Comparison of ENCODE assay signal across 15 cellular contexts in genomic region chr15:67195305-67195704, GRCh38. TPM values are rescaled to one million over a fixed set of nuclear protein-coding genes. Genes with fewer than 3 reads are reported as not detected.
DNase-seq lines count a peak whose midpoint lies in the region; ATAC-seq, FAIRE-seq and TF ChIP-seq lines count a peak whose summit lies in the region.
"Had no signal": no experiment of that assay in that cellular context is flagged by ENCODE, and none has a peak within 500 bp of the region (broad histone marks: within the 10 kb centered on the region; RNA-seq: fewer than 3 reads in every experiment).

No MANE protein-coding gene starts in this region.

- H3K4me3 Mint-ChIP-seq in activated CD4-positive, alpha-beta memory T cell treated with anti-CD3 and anti-CD28 coated beads for 36 hours, result no peak overlapping the region
- H3K4me3 Mint-ChIP-seq in activated CD4-positive, alpha-beta memory T cell treated with anti-CD3 and anti-CD28 coated beads, Interleukin-2, amount 10 ng/mL, durations not matched to agents 7 days and 5 days, result no peak overlapping the region
- no peak overlapping the region for H3K4me3 Mint-ChIP-seq in CD8-positive, alpha-beta T cell
- H3K4me3 Mint-ChIP-seq: endodermal cell, neural crest cell had no signal

- no peaks in the 10 kb centered on the region for H3K27me3 Mint-ChIP-seq in activated CD4-positive, alpha-beta memory T cell treated with anti-CD3 and anti-CD28 coated beads for 36 hours
- H3K27me3 Mint-ChIP-seq in activated CD4-positive, alpha-beta memory T cell treated with anti-CD3 and anti-CD28 coated beads, Interleukin-2, amount 10 ng/mL, durations not matched to agents 7 days and 5 days, result no peaks in the 10 kb centered on the region
- no peaks in the 10 kb centered on the region for H3K27me3 Mint-ChIP-seq in CD8-positive, alpha-beta T cell (ENCODE audit: low read depth)

- no TSS peak for BruUV-seq in GM12878 (replicated peaks; lab: Mats Ljungman, UMichigan)

- no peaks in the 10 kb centered on the region for H3K9me3 ChIP-seq in CD8-positive, alpha-beta T cell (ENCODE audit: low read length)
- H3K9me3 ChIP-seq in GM12878 (replicated peaks; ENCODE audit: control insufficient read depth, insufficient read depth, low read length) (no peaks in the 10 kb centered on the region; the same call in 2 of the 3 replicates), trophoblast cell (ENCODE audit: insufficient read depth, low read depth, low read length) (peaks cover 2% of the 10 kb centered on the region), spleen (no peaks in the 10 kb centered on the region)
- H3K9me3 ChIP-seq: SJSA1 had no signal

- no peak overlapping the region for H3K4me3 ChIP-seq in CD8-positive, alpha-beta T cell (ENCODE audit: low read depth, low read length)
- no peak overlapping the region for H3K4me3 ChIP-seq in GM12878
- H3K4me3 ChIP-seq in trophoblast cell (ENCODE audit: low read depth, low read length), result no peak overlapping the region
- H3K4me3 ChIP-seq in spleen, result no peak overlapping the region
- H3K4me3 ChIP-seq: SJSA1 had no signal

- H3K18ac ChIP-seq in trophoblast cell (ENCODE audit: low read length), result no peak overlapping the region

- H3K27ac Mint-ChIP-seq in activated CD4-positive, alpha-beta memory T cell treated with anti-CD3 and anti-CD28 coated beads for 36 hours, result peak overlapping the region; percentile 18
- no peak overlapping the region for H3K27ac Mint-ChIP-seq in activated CD4-positive, alpha-beta memory T cell treated with anti-CD3 and anti-CD28 coated beads, Interleukin-2, amount 10 ng/mL, durations not matched to agents 7 days and 5 days
- peak overlapping the region; percentile 45 for H3K27ac Mint-ChIP-seq in CD8-positive, alpha-beta T cell
- H3K27ac Mint-ChIP-seq: endodermal cell had no signal

- no peak overlapping the region for H4K8ac ChIP-seq in trophoblast cell (ENCODE audit: low read depth, low read length)

- in situ Hi-C loops in GM12878 (cut with MboI), result no loop called here

- H2BK120ac ChIP-seq in trophoblast cell (ENCODE audit: insufficient read depth, low read length, poor library complexity), result no peak overlapping the region

- H3K79me2 ChIP-seq in GM12878 (ENCODE audit: control insufficient read depth, insufficient read depth, low read length) (no peaks in the 10 kb centered on the region), trophoblast cell (ENCODE audit: control insufficient read depth, insufficient read depth, low read length, poor library complexity) (no peaks in the 10 kb centered on the region)

- SMC1A ChIA-PET in GM12878 (lab: Charles Lee; ENCODE audit: uncharacterized antibody, unreplicated experiment), result interaction anchor here (1.0 kb wide), 1 partner anchor 109 kb away, joined by 3 read pairs; no protein-coding TSS in a partner anchor

- H3K27me3 ChIP-seq in CD8-positive, alpha-beta T cell (ENCODE audit: insufficient read depth, low read length), result no peaks in the 10 kb centered on the region
- H3K27me3 ChIP-seq in GM12878 (replicated peaks in 1 of 2; ENCODE audit: control insufficient read depth in 2 of 2, insufficient read depth in 2 of 2, low read length in 1 of 2), result no peaks in the 10 kb centered on the region
- H3K27me3 ChIP-seq in trophoblast cell (ENCODE audit: insufficient read depth, low read length), result no peaks in the 10 kb centered on the region
- H3K27me3 ChIP-seq in spleen (replicated peaks in 1 of 7), result no peaks in the 10 kb centered on the region
- H3K27me3 ChIP-seq: SJSA1 had no signal

- FAIRE-seq in GM12878 (lab: Jason Lieb, UNC), result no peak
- FAIRE-seq in RCC 7860 (lab: Jason Lieb, UNC), result no peak

- no peak overlapping the region for H2AFZ ChIP-seq in GM12878 (ENCODE audit: control insufficient read depth, low read depth, low read length)
- H2AFZ ChIP-seq in trophoblast cell (ENCODE audit: insufficient read depth, low read length, poor library complexity), result no peak overlapping the region

- no peak overlapping the region for H2BK12ac ChIP-seq in trophoblast cell (ENCODE audit: low read length)

- no peak overlapping the region for H3K4ac ChIP-seq in trophoblast cell (ENCODE audit: low read depth, low read length)

- H4K12ac ChIP-seq in trophoblast cell (ENCODE audit: low read depth, low read length), result no peak overlapping the region

- H3K36me3 ChIP-seq in CD8-positive, alpha-beta T cell (ENCODE audit: insufficient read depth, low read length), result no peaks in the 10 kb centered on the region
- H3K36me3 ChIP-seq in GM12878 (ENCODE audit: control insufficient read depth in 2 of 2, insufficient read depth in 2 of 2, low read length in 1 of 2) (peaks cover 6 to 11% of the 10 kb centered on the region in 2 experiments; a peak in 1 of 4 replicates), trophoblast cell (ENCODE audit: control insufficient read depth in 1 of 2, insufficient read depth in 2 of 2, low read length in 2 of 2) (peaks cover 21 to 34% of the 10 kb centered on the region in 2 experiments), spleen (peaks cover 0 to 56% (median 32%) of the 10 kb centered on the region in 6 donors)

- peaks cover 1% of the 10 kb centered on the region for H3K79me1 ChIP-seq in trophoblast cell (ENCODE audit: low read length)

- H3K36me3 Mint-ChIP-seq in activated CD4-positive, alpha-beta memory T cell treated with anti-CD3 and anti-CD28 coated beads for 36 hours, result peaks cover 38% of the 10 kb centered on the region
- peaks cover 81% of the 10 kb centered on the region for H3K36me3 Mint-ChIP-seq in activated CD4-positive, alpha-beta memory T cell treated with anti-CD3 and anti-CD28 coated beads, Interleukin-2, amount 10 ng/mL, durations not matched to agents 7 days and 5 days (ENCODE audit: low read depth)
- peaks cover 65% of the 10 kb centered on the region for H3K36me3 Mint-ChIP-seq in CD8-positive, alpha-beta T cell

- no peak overlapping the region for H3K23ac ChIP-seq in trophoblast cell (ENCODE audit: low read length)

- no peak overlapping the region for H3K14ac ChIP-seq in trophoblast cell (ENCODE audit: low read length)

- no peak for TF ChIP-seq CTCF in CD8-positive, alpha-beta T cell (IDR thresholded peaks at IDR 0.05)
- TF ChIP-seq CTCF in GM12878 (IDR thresholded peaks at IDR 0.05 in 2 of 3, conservative IDR thresholded peaks at IDR 0.05 in 1 of 3; ENCODE audit: control insufficient read depth in 2 of 3, extremely low read depth in 1 of 3, insufficient read depth in 1 of 3, low read depth in 3 of 3, low read length in 3 of 3), result no peak
- no peak for TF ChIP-seq CTCF in spleen (IDR thresholded peaks at IDR 0.05 in 8 of 11, conservative IDR thresholded peaks at IDR 0.05 in 3 of 11)

- RAD21 ChIA-PET in GM12878 (lab: Charles Lee; ENCODE audit: unreplicated experiment), result no interaction called here

- TF ChIP-seq POLR2A in GM12878 (IDR thresholded peaks at IDR 0.05; ENCODE audit: low read depth, low read length) (peak; percentile 30), spleen (IDR thresholded peaks at IDR 0.05) (no peak)

- H3K4me2 ChIP-seq in GM12878 (ENCODE audit: control insufficient read depth, insufficient read depth) (no peak overlapping the region), trophoblast cell (ENCODE audit: low read length) (no peak overlapping the region)

- no peak for DNase-seq in activated CD4-positive, alpha-beta memory T cell treated with anti-CD3 and anti-CD28 coated beads for 36 hours
- no peak for DNase-seq in activated CD4-positive, alpha-beta memory T cell treated with anti-CD3 and anti-CD28 coated beads, Interleukin-2, amount 10 ng/mL, durations not matched to agents 7 days and 5 days
- DNase-seq in CD8-positive, alpha-beta T cell, result no peak
- DNase-seq in GM12878 (ENCODE audit: low read depth, low spot score), result no peak
- DNase-seq in trophoblast cell, result peak; percentile 39 to 64
- no peak for DNase-seq in spleen
- DNase-seq in iPS-NIHi7 (ENCODE audit: extremely low spot score), result no peak
- DNase-seq in RCC 7860 (ENCODE audit: low spot score), result no peak
- DNase-seq: activated naive CD4-positive, alpha-beta T cell; caudate nucleus; endodermal cell; NCI-H446 treated with DMSO at 0.1 percent for 48 hours; stimulated activated CD4-positive, alpha-beta T cell treated with anti-CD3 and anti-CD28 coated beads, Interleukin-4, amount 100 ng/mL, for 24 hours had no signal

- H3K4me1 ChIP-seq in CD8-positive, alpha-beta T cell (ENCODE audit: insufficient read depth, low read length), result no peaks in the 10 kb centered on the region
- peaks cover 9% of the 10 kb centered on the region for H3K4me1 ChIP-seq in GM12878 (ENCODE audit: control insufficient read depth, insufficient read depth, low read length)
- H3K4me1 ChIP-seq in trophoblast cell (ENCODE audit: control insufficient read depth in 1 of 2, insufficient read depth in 2 of 2, low read length in 2 of 2), result peaks cover 2 to 9% of the 10 kb centered on the region in 2 experiments
- peaks cover 0 to 29% (median 20%) of the 10 kb centered on the region in 6 donors for H3K4me1 ChIP-seq in spleen

- no peak for TF ChIP-seq RAD21 in GM12878 (IDR thresholded peaks at IDR 0.05; ENCODE audit: insufficient read depth, low read depth, low read length)

- H3K9ac ChIP-seq in GM12878 (ENCODE audit: control insufficient read depth, insufficient read depth, low read length) (no peak overlapping the region), trophoblast cell (ENCODE audit: low read length) (no peak overlapping the region)

- no peak overlapping the region for H2BK5ac ChIP-seq in trophoblast cell (ENCODE audit: low read depth, low read length, poor library complexity)

- H4K20me1 ChIP-seq in GM12878 (ENCODE audit: control insufficient read depth, insufficient read depth), result no peaks in the 10 kb centered on the region

- POLR2A ChIA-PET in activated CD4-positive, alpha-beta memory T cell treated with anti-CD3 and anti-CD28 coated beads for 36 hours (lab: Charles Lee), result interaction anchor here (1.0 kb wide), 1 partner anchor 116 kb away, joined by 3 read pairs; no protein-coding TSS in a partner anchor
- POLR2A ChIA-PET in activated CD4-positive, alpha-beta memory T cell treated with anti-CD3 and anti-CD28 coated beads, Interleukin-2, amount 10 ng/mL, durations not matched to agents 7 days and 5 days (lab: Charles Lee), result no interaction called here
- POLR2A ChIA-PET in CD8-positive, alpha-beta T cell (lab: Charles Lee), result no interaction called here
- POLR2A ChIA-PET in GM12878 (lab: Charles Lee), result no interaction called here

- H2AK5ac ChIP-seq in trophoblast cell (ENCODE audit: low read length), result no peak overlapping the region

- WGBS in GM12878 (ENCODE audit: insufficient coverage, insufficient replicate concordance, low lambda C conversion rate, missing lambda C conversion rate), result 97% methylated on average over 3 of the region's 3 CpGs
- no CpG with 5 or more reads among the region's 3 CpGs for WGBS in trophoblast cell (ENCODE audit: extremely low coverage, insufficient coverage, insufficient read length)
- WGBS in spleen, 5 donors, result 84 to 91% (median 86%) methylated on average over 3 of the region's 3 CpGs

- no peak for TF ChIP-seq EP300 in GM12878 (IDR thresholded peaks at IDR 0.05; ENCODE audit: borderline replicate concordance in 1 of 2, control insufficient read depth in 1 of 2, low read depth in 2 of 2, low read length in 2 of 2)

- no peak overlapping the region for H4K91ac ChIP-seq in trophoblast cell (ENCODE audit: low read depth, low read length)

- ATAC-seq in CD8-positive, alpha-beta T cell, result no peak
- no peak for ATAC-seq in GM12878

- no peak overlapping the region for H3K27ac ChIP-seq in CD8-positive, alpha-beta T cell (ENCODE audit: low read depth, low read length)
- H3K27ac ChIP-seq in GM12878 (ENCODE audit: control insufficient read depth, insufficient read depth) (no peak overlapping the region), trophoblast cell (ENCODE audit: low read depth, low read length) (no peak overlapping the region), spleen (no peak overlapping the region)
- H3K27ac ChIP-seq: SJSA1 had no signal

- intact Hi-C loops in activated CD4-positive, alpha-beta memory T cell treated with anti-CD3 and anti-CD28 coated beads for 36 hours (cut with micrococcal nuclease), result no loop called here
- intact Hi-C loops in CD8-positive, alpha-beta T cell (cut with DNase I, micrococcal nuclease), result no loop called here
- intact Hi-C loops in GM12878 (cut with micrococcal nuclease; ENCODE audit: unreplicated experiment) (loop anchor here (5.0 kb wide), 1 partner anchor 243 kb away; no protein-coding TSS in a partner anchor), spleen (cut with DNase I; ENCODE audit: low total_unique reads) (no loop called here)

- CTCF ChIA-PET in activated CD4-positive, alpha-beta memory T cell treated with anti-CD3 and anti-CD28 coated beads for 36 hours (lab: Charles Lee), result no interaction called here
- CTCF ChIA-PET in activated CD4-positive, alpha-beta memory T cell treated with anti-CD3 and anti-CD28 coated beads, Interleukin-2, amount 10 ng/mL, durations not matched to agents 7 days and 5 days (lab: Charles Lee), result no interaction called here
- CTCF ChIA-PET in CD8-positive, alpha-beta T cell (lab: Charles Lee), result no interaction called here
- CTCF ChIA-PET in GM12878 (lab: Yijun Ruan, JAX), result no interaction called here

- peaks cover 16% of the 10 kb centered on the region for H3K4me1 Mint-ChIP-seq in activated CD4-positive, alpha-beta memory T cell treated with anti-CD3 and anti-CD28 coated beads for 36 hours (ENCODE audit: low read depth)
- peaks cover 22% of the 10 kb centered on the region for H3K4me1 Mint-ChIP-seq in activated CD4-positive, alpha-beta memory T cell treated with anti-CD3 and anti-CD28 coated beads, Interleukin-2, amount 10 ng/mL, durations not matched to agents 7 days and 5 days
- H3K4me1 Mint-ChIP-seq in CD8-positive, alpha-beta T cell (ENCODE audit: low read depth), result peaks cover 2% of the 10 kb centered on the region
- H3K4me1 Mint-ChIP-seq: endodermal cell had no signal

- H3K9me3 Mint-ChIP-seq in activated CD4-positive, alpha-beta memory T cell treated with anti-CD3 and anti-CD28 coated beads for 36 hours, result no peaks in the 10 kb centered on the region
- no peaks in the 10 kb centered on the region for H3K9me3 Mint-ChIP-seq in activated CD4-positive, alpha-beta memory T cell treated with anti-CD3 and anti-CD28 coated beads, Interleukin-2, amount 10 ng/mL, durations not matched to agents 7 days and 5 days
- H3K9me3 Mint-ChIP-seq in CD8-positive, alpha-beta T cell, result no peaks in the 10 kb centered on the region
- H3K9me3 Mint-ChIP-seq: endodermal cell had no signal

RNA-seq across cellular contexts. Expression of gene AAGAB, which starts 59.2 kb away (rescaled TPM):
- total RNA-seq in activated CD4-positive, alpha-beta memory T cell treated with anti-CD3 and anti-CD28 coated beads for 36 hours, result 10 to 100 TPM; 52.3 to 57.0 TPM
- 10 to 100 TPM; 50.4 to 51.2 TPM for total RNA-seq in activated CD4-positive, alpha-beta memory T cell treated with anti-CD3 and anti-CD28 coated beads, Interleukin-2, amount 10 ng/mL, durations not matched to agents 7 days and 5 days
- 10 to 100 TPM; 17.0 to 18.0 TPM for total RNA-seq in CD8-positive, alpha-beta T cell
- total RNA-seq in GM12878 (2013; cell fraction: nucleolus; rRNA removed), result 34.2 and 35.0 TPM in 2 replicates
- total RNA-seq in GM12878 (2014; rRNA removed) (30.2 and 34.4 TPM in 2 replicates), GM12878 (2014; rRNA removed; fragmentation: Illumina TruSeq; extraction: Trizol) (36.2 and 37.5 TPM in 2 replicates), GM12878 (2021) (38.3 and 38.6 TPM in 2 replicates), spleen (10 to 100 TPM; 20.6 to 39.3 (median 28.1) TPM)
- 15.2 TPM for polyA plus RNA-seq in GM12878 (2011; ENCODE audit: low read depth)
- polyA plus RNA-seq in GM12878 (2011; rRNA removed) (43.5 and 55.9 TPM in 2 replicates), GM12878 (2014; fragmentation: Illumina TruSeq; extraction: Trizol) (38.4 and 42.6 TPM in 2 replicates), GM12878 (2014; fragmentation: Nextera tagmentation; extraction: Ambion mirVana) (10 to 100 TPM; 11.4 to 32.4 TPM), GM12878 (2014; rRNA removed) (27.8 and 29.1 TPM in 2 replicates), GM12878 (2016; fragmentation: Nextera tagmentation; extraction: Ambion mirVana) (10 to 100 TPM; 52.6 to 62.3 TPM), spleen (10 to 100 TPM; 13.2 to 20.8 (median 14.3) TPM)
- polyA plus RNA-seq in GM12878 (2011; cell fraction: cytosol; rRNA removed), result 25.0 and 28.5 TPM in 2 replicates
- polyA plus RNA-seq in GM12878 (2011; cell fraction: nucleus; rRNA removed), result 14.6 and 17.5 TPM in 2 replicates
- 15.3 and 17.8 TPM in 2 replicates for polyA plus RNA-seq in GM12878 (2012)
- polyA minus RNA-seq in GM12878 (2011; rRNA and poly(A)+ RNA removed), result 43.5 and 60.9 TPM in 2 replicates
- 9.5 and 20.6 TPM in 2 replicates for polyA minus RNA-seq in GM12878 (2011; cell fraction: cytosol; rRNA and poly(A)+ RNA removed)
- 29.4 and 44.3 TPM in 2 replicates for polyA minus RNA-seq in GM12878 (2011; cell fraction: nucleus; rRNA and poly(A)+ RNA removed)
- polyA plus RNA-seq in trophoblast cell (2013), result 21.6 and 21.9 TPM in 2 replicates

RNA-seq across cellular contexts. Expression of gene IQCH, which starts 59.3 kb away (rescaled TPM):
- 1 to 10 TPM; 1.6 to 2.8 TPM for total RNA-seq in activated CD4-positive, alpha-beta memory T cell treated with anti-CD3 and anti-CD28 coated beads for 36 hours
- under 1 TPM; 0.78 to 0.98 TPM for total RNA-seq in activated CD4-positive, alpha-beta memory T cell treated with anti-CD3 and anti-CD28 coated beads, Interleukin-2, amount 10 ng/mL, durations not matched to agents 7 days and 5 days
- under 1 TPM; 0.39 to 0.60 TPM for total RNA-seq in CD8-positive, alpha-beta T cell
- 15.0 and 15.8 TPM in 2 replicates for total RNA-seq in GM12878 (2013; cell fraction: nucleolus; rRNA removed)
- 1.2 TPM in 2 replicates for total RNA-seq in GM12878 (2014; rRNA removed)
- total RNA-seq in GM12878 (2014; rRNA removed; fragmentation: Illumina TruSeq; extraction: Trizol), result 0.94 and 1.2 TPM in 2 replicates
- 0.41 and 0.96 TPM in 2 replicates for total RNA-seq in GM12878 (2021)
- 0.20 TPM for polyA plus RNA-seq in GM12878 (2011; ENCODE audit: low read depth)
- polyA plus RNA-seq in GM12878 (2011; rRNA removed), result 0.31 and 0.92 TPM in 2 replicates
- polyA plus RNA-seq in GM12878 (2011; cell fraction: cytosol; rRNA removed), result 0.10 and 0.28 TPM in 2 replicates
- polyA plus RNA-seq in GM12878 (2011; cell fraction: nucleus; rRNA removed), result 0.26 and 1.0 TPM in 2 replicates
- 0.62 and 0.81 TPM in 2 replicates for polyA plus RNA-seq in GM12878 (2012)
- 0.48 and 1.2 TPM in 2 replicates for polyA plus RNA-seq in GM12878 (2014; fragmentation: Illumina TruSeq; extraction: Trizol)
- polyA plus RNA-seq in GM12878 (2014; fragmentation: Nextera tagmentation; extraction: Ambion mirVana), result 1 to 10 TPM in 1 of 2 experiments, under 1 TPM in 1; 0.58 to 1.3 TPM
- 0.29 and 0.99 TPM in 2 replicates for polyA plus RNA-seq in GM12878 (2014; rRNA removed)
- 1 to 10 TPM; 1.0 to 1.2 TPM for polyA plus RNA-seq in GM12878 (2016; fragmentation: Nextera tagmentation; extraction: Ambion mirVana)
- polyA minus RNA-seq in GM12878 (2011; rRNA and poly(A)+ RNA removed), result 0.82 and 2.0 TPM in 2 replicates
- polyA minus RNA-seq in GM12878 (2011; cell fraction: cytosol; rRNA and poly(A)+ RNA removed), result 0.83 TPM in 1 of 2 replicates, not detected in the other
- polyA minus RNA-seq in GM12878 (2011; cell fraction: nucleus; rRNA and poly(A)+ RNA removed), result 1.1 and 2.7 TPM in 2 replicates
- 0.76 and 0.82 TPM in 2 replicates for polyA plus RNA-seq in trophoblast cell (2013)
- total RNA-seq in spleen, result 1 to 10 TPM in 5 of 7 donors, under 1 TPM in 2; 0.65 to 2.3 (median 1.9) TPM
- polyA plus RNA-seq in spleen, result under 1 TPM; 0.12 to 0.32 (median 0.15) TPM

Comparison
In these comparisons a context has a peak if more than half of its experiments do, and no peak if none do; other contexts are left out.
1. DNase-seq: peak in trophoblast cell (2 of 2); none in activated CD4-positive, alpha-beta memory T cell treated with anti-CD3 and anti-CD28 coated beads for 36 hours (single experiment), activated CD4-positive, alpha-beta memory T cell treated with anti-CD3 and anti-CD28 coated beads, Interleukin-2, amount 10 ng/mL, durations not matched to agents 7 days and 5 days (single experiment), CD8-positive, alpha-beta T cell (0 of 7), GM12878 (single experiment), spleen (single experiment), iPS-NIHi7 (single experiment) and RCC 7860 (single experiment).